In genomic region chr5:134227259-134227658, GRCh38 we compare ENCODE assay signal across 8 cellular contexts. TPM values are rescaled to one million over a fixed set of nuclear protein-coding genes. Genes with fewer than 3 reads are reported as not detected.
DNase-seq lines count a peak whose midpoint lies in the region; ATAC-seq and TF ChIP-seq lines count a peak whose summit lies in the region.

No MANE protein-coding gene starts in this region.

- peak overlapping the region; percentile 92 for H2AFZ ChIP-seq in SK-N-SH (ENCODE audit: low read depth)

- H3K18ac ChIP-seq in mesendoderm (ENCODE audit: low read length): no peak overlapping the region

- H3K79me1 ChIP-seq in mesendoderm (ENCODE audit: low read length): peaks cover 4% of the 10 kb centered on the region

- no peak overlapping the region for H4K8ac ChIP-seq in mesendoderm (ENCODE audit: low read depth, low read length)

- DNase-seq in SK-N-SH (peak; percentile 13), OCI-M1 (lab: John Stamatoyannopoulos, UW) (peak; percentile 66), colonic mucosa (peak; percentile 57), mesendoderm (peak; percentile 86), tibial artery (no peak)

- TF ChIP-seq RAD21 in SK-N-SH (IDR thresholded peaks at IDR 0.05; ENCODE audit: low read length): 0 out of 2 replicates have a peak, but pooled peaks have one; percentile 1

- H3K23ac ChIP-seq in mesendoderm (ENCODE audit: low read length): no peak overlapping the region

- H3K79me2 ChIP-seq in SK-N-SH (ENCODE audit: insufficient read depth) (peaks cover 53% of the 10 kb centered on the region), mesendoderm (ENCODE audit: control insufficient read depth, insufficient read depth, low read length) (peaks cover 33% of the 10 kb centered on the region)

- no peak overlapping the region for H2BK15ac ChIP-seq in mesendoderm (replicated peaks; ENCODE audit: low read depth)

- CTCF ChIA-PET in SK-N-SH (lab: Yijun Ruan, JAX): interaction anchor here (0.7 to 4.3 kb wide), 4 partner anchors 9 to 351 kb away, joined by 3 to 24 read pairs (median 8); no protein-coding TSS in a partner anchor

- POLR2A ChIA-PET in SK-N-SH (lab: Yijun Ruan, JAX): interaction anchor here (2.4 to 3.2 kb wide), 2 partner anchors 9 to 51 kb away, joined by 14 to 16 read pairs; partner anchors contain the start of gene SKP1

- no peak for TF ChIP-seq EP300 in SK-N-SH (IDR thresholded peaks at IDR 0.05; ENCODE audit: borderline replicate concordance in 1 of 2, low read depth in 1 of 2, low read length in 1 of 2)

- H3K9ac ChIP-seq in SK-N-SH (peak overlapping the region; percentile 100; the same call in 1 of the 2 replicates), colonic mucosa (ENCODE audit: low read depth in 2 of 2, low read length in 2 of 2) (peak overlapping the region; percentile 93 to 97), mesendoderm (ENCODE audit: low read length) (peak overlapping the region; percentile 76)

- no peak overlapping the region for H2AK5ac ChIP-seq in mesendoderm (ENCODE audit: low read length)

- peaks cover 23% of the 10 kb centered on the region for H3F3A ChIP-seq in SK-N-SH (replicated peaks; ENCODE audit: insufficient read depth)

- H3K36me3 ChIP-seq in SK-N-SH (replicated peaks in 1 of 2; ENCODE audit: control insufficient read depth in 1 of 2, insufficient read depth in 2 of 2, low read length in 1 of 2) (peaks cover 5 to 6% of the 10 kb centered on the region in 2 experiments), colonic mucosa (no peaks in the 10 kb centered on the region), mesendoderm (ENCODE audit: control insufficient read depth, insufficient read depth, low read length) (no peaks in the 10 kb centered on the region), tibial artery (no peaks in the 10 kb centered on the region)

- intact Hi-C loops in colonic mucosa (cut with DNase I): loop anchor here (5.0 kb wide), 1 partner anchor 45 kb away; no protein-coding TSS in a partner anchor
- intact Hi-C loops in tibial artery (cut with DNase I; ENCODE audit: low total_unique reads): loop anchor here (10.0 kb wide), 1 partner anchor 298 kb away; the partner anchor contains the start of gene JADE2

- WGBS in SK-N-SH (ENCODE audit: low lambda C conversion rate): 73% methylated on average over 5 of the region's 5 CpGs
- WGBS in mesendoderm (ENCODE audit: extremely low coverage, insufficient coverage, low lambda C conversion rate): no CpG with 5 or more reads among the region's 5 CpGs

- no peaks in the 10 kb centered on the region for H3K9me2 ChIP-seq in SK-N-SH

- no peaks in the 10 kb centered on the region for H3K27me3 ChIP-seq in SK-N-SH (ENCODE audit: insufficient read depth)
- no peaks in the 10 kb centered on the region for H3K27me3 ChIP-seq in colonic mucosa
- no peaks in the 10 kb centered on the region for H3K27me3 ChIP-seq in mesendoderm (ENCODE audit: insufficient read depth, low read length, poor library complexity)
- H3K27me3 ChIP-seq in tibial artery: no peaks in the 10 kb centered on the region

- no peak overlapping the region for H2BK5ac ChIP-seq in mesendoderm (ENCODE audit: low read length)

- H3K27ac ChIP-seq in SK-N-SH (ENCODE audit: low read depth in 2 of 2, low read length in 1 of 2) (peak overlapping the region; percentile 97 to 98; a peak in 2 of 4 replicates), colonic mucosa (peak overlapping the region; percentile 100), mesendoderm (ENCODE audit: low read depth, low read length) (no peak overlapping the region), tibial artery (peak overlapping the region in 1 of 2 donors; percentile 99)

- H4K5ac ChIP-seq in mesendoderm (ENCODE audit: low read length): no peak overlapping the region

- H3K4ac ChIP-seq in mesendoderm (ENCODE audit: low read depth, low read length): no peak overlapping the region

- peaks cover 2 to 21% of the 10 kb centered on the region in 2 experiments; a peak in 3 of 4 replicates for H3K4me1 ChIP-seq in SK-N-SH (ENCODE audit: control insufficient read depth in 1 of 2, insufficient read depth in 2 of 2, low read depth in 1 of 2, low read length in 1 of 2)
- H3K4me1 ChIP-seq in colonic mucosa: peaks cover 20% of the 10 kb centered on the region
- peaks cover 4% of the 10 kb centered on the region for H3K4me1 ChIP-seq in mesendoderm (ENCODE audit: control insufficient read depth, low read depth, low read length)
- peaks cover 0 to 33% (median 11%) of the 10 kb centered on the region in 4 donors for H3K4me1 ChIP-seq in tibial artery

- no peak overlapping the region for H2BK120ac ChIP-seq in mesendoderm (ENCODE audit: low read depth, low read length)

- H3K9me3 ChIP-seq in SK-N-SH (no peaks in the 10 kb centered on the region), colonic mucosa (no peaks in the 10 kb centered on the region), tibial artery (no peaks in the 10 kb centered on the region)

- peak overlapping the region; percentile 86 to 98 for H3K4me3 ChIP-seq in SK-N-SH (ENCODE audit: low read depth in 2 of 2, low read length in 1 of 2)
- no peak overlapping the region for H3K4me3 ChIP-seq in colonic mucosa
- no peak overlapping the region for H3K4me3 ChIP-seq in mesendoderm (ENCODE audit: low read length)
- H3K4me3 ChIP-seq in tibial artery: peak overlapping the region; percentile 93 to 94

- H3K56ac ChIP-seq in mesendoderm (ENCODE audit: low read length): no peak overlapping the region

- ATAC-seq in SK-N-SH treated with all-trans-retinoic acid at 6 μM for 48 hours: no peak
- no peak for ATAC-seq in HG02610 (IDR thresholded peaks at IDR 0.05; ENCODE audit: unreplicated experiment)
- no peak for ATAC-seq in GM18498 (IDR thresholded peaks at IDR 0.05; ENCODE audit: unreplicated experiment)

- peaks cover 30% of the 10 kb centered on the region for H4K20me1 ChIP-seq in SK-N-SH (ENCODE audit: insufficient read depth)

- TF ChIP-seq CTCF in SK-N-SH (IDR thresholded peaks at IDR 0.05) (no peak), colonic mucosa (IDR thresholded peaks at IDR 0.05) (no peak), tibial artery (IDR thresholded peaks at IDR 0.05) (no peak)

- H3K4me2 ChIP-seq in SK-N-SH: peak overlapping the region; percentile 93
- H3K4me2 ChIP-seq in mesendoderm (ENCODE audit: low read length): peak overlapping the region; percentile 82

TF ChIP-seq in SK-N-SH, 30 proteins besides CTCF, POLR2A, EP300 and RAD21:
- TF ChIP-seq JUND (IDR thresholded peaks at IDR 0.05): no peak
- TF ChIP-seq TEAD4 (IDR thresholded peaks at IDR 0.05; ENCODE audit: borderline replicate concordance, insufficient read depth): no peak
- no peak for TF ChIP-seq ELF1 (IDR thresholded peaks at IDR 0.05)

TF ChIP-seq in SK-N-SH treated with all-trans-retinoic acid at 6 μM for 48 hours, 23 proteins besides CTCF, POLR2A, EP300 and RAD21 (continues in another document):
- TF ChIP-seq ZNF8 (CRISPR knock-in tag; IDR thresholded peaks at IDR 0.05) (no peak), ZNF565 (CRISPR knock-in tag; conservative IDR thresholded peaks at IDR 0.05; ENCODE audit: low read depth) (no peak), ESRRG (CRISPR knock-in tag; IDR thresholded peaks at IDR 0.05) (no peak), ZC3H10 (CRISPR knock-in tag; IDR thresholded peaks at IDR 0.05) (no peak), BACH2 (CRISPR knock-in tag; IDR thresholded peaks at IDR 0.05; ENCODE audit: borderline replicate concordance) (no peak), RARB (CRISPR knock-in tag; IDR thresholded peaks at IDR 0.05) (no peak), POU6F1 (CRISPR knock-in tag; IDR thresholded peaks at IDR 0.05; ENCODE audit: borderline replicate concordance, low read depth) (no peak), SNAI2 (CRISPR knock-in tag; IDR thresholded peaks at IDR 0.05) (no peak), ZNF70 (CRISPR knock-in tag; IDR thresholded peaks at IDR 0.05) (no peak), ZFP3 (CRISPR knock-in tag; IDR thresholded peaks at IDR 0.05) (no peak), CSDC2 (CRISPR knock-in tag; IDR thresholded peaks at IDR 0.05) (no peak), PATZ1 (CRISPR knock-in tag; IDR thresholded peaks at IDR 0.05; ENCODE audit: borderline replicate concordance) (no peak), ZFP30 (CRISPR knock-in tag; IDR thresholded peaks at IDR 0.05) (no peak)

RNA-seq across cellular contexts. Expression of gene PPP2CA, which starts 1.4 kb away (rescaled TPM):
- 146 and 163 TPM in 2 replicates for polyA plus RNA-seq in SK-N-SH (2012; rRNA removed)
- 122 and 170 TPM in 2 replicates for polyA plus RNA-seq in SK-N-SH (2012; cell fraction: cytosol; rRNA removed)
- polyA plus RNA-seq in SK-N-SH (2012; cell fraction: nucleus; rRNA removed): 79.4 and 95.7 TPM in 2 replicates
- 100 to 1,000 TPM; 147 to 150 TPM for total RNA-seq in colonic mucosa
- polyA plus RNA-seq in mesendoderm (2013, experiment 1 of 2): 82.9 TPM
- polyA plus RNA-seq in mesendoderm (2013, experiment 2 of 2): 80.1 TPM

RNA-seq across cellular contexts. Expression of gene SKP1, which starts 50.5 kb away (rescaled TPM):
- polyA plus RNA-seq in SK-N-SH (2012; rRNA removed): 407 and 428 TPM in 2 replicates
- 621 and 939 TPM in 2 replicates for polyA plus RNA-seq in SK-N-SH (2012; cell fraction: cytosol; rRNA removed)
- 127 and 233 TPM in 2 replicates for polyA plus RNA-seq in SK-N-SH (2012; cell fraction: nucleus; rRNA removed)
- 100 to 1,000 TPM; 235 to 272 TPM for total RNA-seq in colonic mucosa
- polyA plus RNA-seq in mesendoderm (2013, experiment 1 of 2): 654 TPM
- 649 TPM for polyA plus RNA-seq in mesendoderm (2013, experiment 2 of 2)

Comparison
In these comparisons a context has a peak if more than half of its experiments do, and no peak if none do; other contexts are left out.
1. DNase-seq: peak in SK-N-SH (single experiment), OCI-M1 (single experiment), colonic mucosa (single experiment) and mesendoderm (single experiment); none in tibial artery (0 of 2).
2. H3K4me3 ChIP-seq: peak in SK-N-SH (2 of 2) and tibial artery (2 of 2); none in colonic mucosa (single experiment) and mesendoderm (single experiment).
3. Peak in every context shown above with its lines, with median percentiles within 50 percentile points of each other: H3K9ac ChIP-seq.